In genomic region chr5:71976449-71976848, GRCh38 we compare ENCODE assay signal across 25 cellular contexts.
"Had no signal": no experiment of that assay in that cellular context is flagged by ENCODE, and none has a peak within 500 bp of the region (broad histone marks: within the 10 kb centered on the region; RNA-seq: fewer than 3 reads in every experiment).

No MANE protein-coding gene starts in this region.

- H3K27ac ChIP-seq: left ventricle myocardium inferior, neural progenitor cell, neutrophil, ovary, prostate gland, sigmoid colon, spleen, suprapubic skin, upper lobe of right lung had no signal

- H3K9ac ChIP-seq: neural progenitor cell had no signal

- H3K4me3 ChIP-seq: left ventricle myocardium inferior, lung, neural progenitor cell, ovary, prostate gland, sigmoid colon, spleen, suprapubic skin, thoracic aorta, tibial artery, upper lobe of right lung had no signal

- ATAC-seq: natural killer cell; right cardiac atrium; stimulated activated effector memory CD8-positive, alpha-beta T cell treated with anti-CD3 and anti-CD28 coated beads, Interleukin-12 subunit alpha, Interleukin-12 subunit beta, amount 100 ng/mL, for 72 hours; upper lobe of right lung had no signal

- H2AFZ ChIP-seq: neural progenitor cell had no signal

- H3K9me3 ChIP-seq: neutrophil, ovary, prostate gland, sigmoid colon, suprapubic skin, thoracic aorta, upper lobe of right lung had no signal

- H3K4me1 Mint-ChIP-seq: naive B cell; natural killer cell; stimulated activated effector memory CD8-positive, alpha-beta T cell treated with anti-CD3 and anti-CD28 coated beads, Interleukin-12 subunit alpha, Interleukin-12 subunit beta, amount 100 ng/mL, for 72 hours had no signal

- H3K4me3 Mint-ChIP-seq: mesothelial cell of epicardium; naive B cell; natural killer cell; nephron progenitor cell; neural progenitor cell; stimulated activated effector memory CD8-positive, alpha-beta T cell treated with anti-CD3 and anti-CD28 coated beads, Interleukin-12 subunit alpha, Interleukin-12 subunit beta, amount 100 ng/mL, for 72 hours; stimulated activated naive CD8-positive, alpha-beta T cell treated with anti-CD3 and anti-CD28 coated beads, Interleukin-15, Interleukin-2, amounts not matched to agents 100 ng/mL and 50 ng/mL, for 24 hours had no signal

- H3K4me2 ChIP-seq: neural progenitor cell had no signal

- H3K27me3 ChIP-seq: neural progenitor cell, neutrophil, ovary, sigmoid colon, spleen, suprapubic skin, tibial artery, upper lobe of right lung had no signal

- H3K27ac Mint-ChIP-seq: mesothelial cell of epicardium; naive B cell; natural killer cell; neural progenitor cell; stimulated activated effector memory CD8-positive, alpha-beta T cell treated with anti-CD3 and anti-CD28 coated beads, Interleukin-12 subunit alpha, Interleukin-12 subunit beta, amount 100 ng/mL, for 72 hours; stimulated activated naive CD8-positive, alpha-beta T cell treated with anti-CD3 and anti-CD28 coated beads, Interleukin-15, Interleukin-2, amounts not matched to agents 100 ng/mL and 50 ng/mL, for 24 hours had no signal

- H3K36me3 ChIP-seq: left ventricle myocardium inferior, neural progenitor cell, neutrophil, ovary, prostate gland, sigmoid colon, spleen, suprapubic skin, thoracic aorta, tibial artery, upper lobe of right lung had no signal

- DNase-seq: islet precursor cell; left ventricle myocardium inferior; mesendoderm; naive B cell; natural killer cell; nephron progenitor cell; ovary; retina; right cardiac atrium; sigmoid colon; small intestine; spleen; stimulated activated CD4-positive, alpha-beta T cell treated with anti-CD3 and anti-CD28 coated beads, Interleukin-4, amount 100 ng/mL, for 24 hours; stimulated activated naive CD4-positive, alpha-beta T cell; tibial artery; upper lobe of right lung had no signal

- H3K36me3 Mint-ChIP-seq: mesothelial cell of epicardium; naive B cell; natural killer cell; stimulated activated effector memory CD8-positive, alpha-beta T cell treated with anti-CD3 and anti-CD28 coated beads, Interleukin-12 subunit alpha, Interleukin-12 subunit beta, amount 100 ng/mL, for 72 hours had no signal

- H3K9me3 Mint-ChIP-seq: stimulated activated naive CD8-positive, alpha-beta T cell treated with anti-CD3 and anti-CD28 coated beads, Interleukin-15, Interleukin-2, amounts not matched to agents 100 ng/mL and 50 ng/mL, for 24 hours had no signal
